ENCODE assay signal across 14 cellular contexts in the genomic region with DNA sequence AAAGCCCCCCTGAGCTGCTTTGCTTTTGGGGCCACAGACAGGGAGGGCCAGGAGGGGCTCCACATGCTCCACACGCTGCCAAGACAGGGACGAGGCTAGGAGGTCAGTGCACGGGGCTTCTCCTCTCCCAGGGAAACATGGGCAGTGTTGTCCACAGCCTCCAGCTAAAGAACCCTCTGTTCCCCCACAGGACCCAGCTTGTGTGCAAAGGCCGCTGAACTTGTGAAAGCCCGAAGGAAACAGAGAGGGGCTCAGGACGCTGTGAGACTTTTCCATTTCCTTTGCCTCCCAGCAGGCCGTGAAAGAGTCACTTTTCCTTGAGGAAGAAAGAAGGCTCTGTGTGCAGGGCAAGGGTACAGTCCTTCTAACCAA. TPM values are rescaled to one million over a fixed set of nuclear protein-coding genes. Genes with fewer than 3 reads are reported as not detected.
DNase-seq lines count a peak whose midpoint lies in the region; ATAC-seq, FAIRE-seq and TF ChIP-seq lines count a peak whose summit lies in the region.
"Had no signal": no experiment of that assay in that cellular context is flagged by ENCODE, and none has a peak within 500 bp of the region (broad histone marks: within the 10 kb centered on the region; RNA-seq: fewer than 3 reads in every experiment).

No MANE protein-coding gene starts in this region.

- peak overlapping the region; percentile 4 to 73; a peak in 2 of 4 replicates for H4K8ac ChIP-seq in IMR-90 (ENCODE audit: low read depth in 2 of 2, low read length in 2 of 2)

- peak overlapping the region; percentile 90 for H2BK20ac ChIP-seq in IMR-90 (ENCODE audit: low read depth, low read length)

- no TSS peak for BruUV-seq in IMR-90 (replicated peaks; lab: Mats Ljungman, UMichigan)
- BruUV-seq in endothelial cell of umbilical vein (replicated peaks; lab: Mats Ljungman, UMichigan), result no TSS peak

- peak overlapping the region; percentile 82 for H4K91ac ChIP-seq in IMR-90 (ENCODE audit: insufficient read depth, low read depth, low read length)

- H3K36me3 ChIP-seq in IMR-90 (ENCODE audit: control insufficient read depth, insufficient read depth, low read length) (peaks cover 3% of the 10 kb centered on the region; the same call in 1 of the 2 replicates), endothelial cell of umbilical vein (ENCODE audit: control insufficient read depth in 2 of 2, extremely low read depth in 1 of 2, insufficient read depth in 2 of 2, low read length in 2 of 2) (no peaks in the 10 kb centered on the region), mucosa of rectum (ENCODE audit: control insufficient read depth in 2 of 2, insufficient read depth in 2 of 2, low read length in 2 of 2) (no peaks in the 10 kb centered on the region), HAP-1 (replicated peaks) (0 out of 2 replicates have a peak, but pooled peaks cover 2% of the 10 kb centered on the region)
- H3K36me3 ChIP-seq: SJCRH30 had no signal

- H2AFZ ChIP-seq in IMR-90 (replicated peaks; ENCODE audit: low read length, poor library complexity) (peak overlapping the region; percentile 83), endothelial cell of umbilical vein (ENCODE audit: low read depth, low read length) (peak overlapping the region; percentile 36)

- in situ Hi-C loops in IMR-90 (cut with MboI; ENCODE audit: low sequenced_read_pairs) (no loop called here), HAP-1 (cut with MboI; ENCODE audit: low sequenced_read_pairs) (no loop called here)

- POLR2A ChIA-PET in IMR-90 (lab: Charles Lee; ENCODE audit: unreplicated experiment) (interaction anchor here (0.8 to 1.5 kb wide), 2 partner anchors 152 to 195 kb away, joined by 3 to 4 read pairs; no protein-coding TSS in a partner anchor), endothelial cell of umbilical vein (lab: Charles Lee) (no interaction called here), HEK293T (lab: Yijun Ruan, JAX) (no interaction called here)

- ATAC-seq in IMR-90 (ENCODE audit: low read depth), result peak; percentile 2; the same call in 1 of the 2 replicates

- peak overlapping the region; percentile 87 for H4K5ac ChIP-seq in IMR-90 (ENCODE audit: low read depth, low read length)

- H3K79me1 ChIP-seq in IMR-90 (ENCODE audit: low read depth in 1 of 2, low read length in 2 of 2), result no peaks in the 10 kb centered on the region

- peaks cover 22% of the 10 kb centered on the region for H3K4me1 ChIP-seq in IMR-90 (ENCODE audit: control insufficient read depth, insufficient read depth, low read length)
- H3K4me1 ChIP-seq in endothelial cell of umbilical vein (ENCODE audit: control insufficient read depth, extremely low read depth, insufficient read depth, low read length), result peaks cover 12% of the 10 kb centered on the region
- H3K4me1 ChIP-seq in mucosa of rectum (ENCODE audit: control insufficient read depth in 2 of 2, insufficient read depth in 2 of 2, low read length in 2 of 2), result peaks cover 3 to 10% of the 10 kb centered on the region in 2 donors
- no peaks in the 10 kb centered on the region for H3K4me1 ChIP-seq in HAP-1

- 0 out of 2 replicates have a peak overlapping the region, but pooled peaks have one; percentile 32 for H3K56ac ChIP-seq in IMR-90 (ENCODE audit: extremely low read depth, insufficient read depth, low read length)

- H3K9me1 ChIP-seq in IMR-90 (ENCODE audit: insufficient read depth, low read length) (peaks cover 18% of the 10 kb centered on the region; the same call in 1 of the 2 replicates), endothelial cell of umbilical vein (replicated peaks; ENCODE audit: control insufficient read depth, extremely low read depth, insufficient read depth, low read length) (no peaks in the 10 kb centered on the region)

- FAIRE-seq in endothelial cell of umbilical vein (lab: Jason Lieb, UNC), result no peak

- H3K14ac ChIP-seq in IMR-90 (replicated peaks; ENCODE audit: low read depth, low read length), result peak overlapping the region; percentile 6; the same call in 1 of the 2 replicates

- peak overlapping the region; percentile 47; the same call in 1 of the 2 replicates for H3K23ac ChIP-seq in IMR-90 (ENCODE audit: low read depth, low read length)

- DNase-seq in IMR-90, result no peak
- DNase-seq in endothelial cell of umbilical vein (ENCODE audit: low read depth, low spot score), result peak; percentile 24
- peak in 28 of 49 donors; percentile 21 to 84 (median 54) for DNase-seq in substantia nigra (lab: John Stamatoyannopoulos, UW)
- no peak for DNase-seq in HEK293T (ENCODE audit: extremely low spot score)
- DNase-seq in activated CD4-positive, alpha-beta T cell treated with anti-CD3 and anti-CD28 coated beads, Interleukin-2, amount 50 U/mL, for 4 hours, result no peak
- no peak for DNase-seq in HAP-1 (ENCODE audit: low spot score in 2 of 2)
- DNase-seq in NCI-H128 (lab: John Stamatoyannopoulos, UW; ENCODE audit: unreplicated experiment), result no peak
- DNase-seq: activated CD4-positive, alpha-beta T cell treated with anti-CD3 and anti-CD28 coated beads, Interleukin-2, amount 10 ng/mL, durations not matched to agents 24 days and 14 days; CD4-positive, alpha-beta T cell; effector CD8-positive, alpha-beta T cell; NCI-H446 treated with DMSO at 0.1 percent for 48 hours; occipital lobe had no signal

- peak overlapping the region; percentile 70 for H2AK9ac ChIP-seq in IMR-90 (replicated peaks; ENCODE audit: low read depth, low read length, poor library complexity)

- H3K27me3 ChIP-seq in IMR-90 (ENCODE audit: control insufficient read depth, insufficient read depth, low read length), result no peaks in the 10 kb centered on the region
- H3K27me3 ChIP-seq in endothelial cell of umbilical vein (ENCODE audit: control insufficient read depth in 2 of 2, insufficient read depth in 2 of 2, low read length in 2 of 2), result no peaks in the 10 kb centered on the region
- no peaks in the 10 kb centered on the region for H3K27me3 ChIP-seq in mucosa of rectum (ENCODE audit: control insufficient read depth in 2 of 2, insufficient read depth in 2 of 2, low read length in 2 of 2)
- H3K27me3 ChIP-seq in HAP-1 (ENCODE audit: low read depth), result no peaks in the 10 kb centered on the region
- H3K27me3 ChIP-seq: SJCRH30 had no signal

- H3K9me3 ChIP-seq in IMR-90 (ENCODE audit: control insufficient read depth, insufficient read depth, low read length) (peaks cover 3% of the 10 kb centered on the region), endothelial cell of umbilical vein (replicated peaks; ENCODE audit: control insufficient read depth, insufficient read depth, low read length) (no peaks in the 10 kb centered on the region), mucosa of rectum (ENCODE audit: control insufficient read depth in 2 of 2, low read length in 2 of 2) (no peaks in the 10 kb centered on the region), HAP-1 (no peaks in the 10 kb centered on the region; the same call in 1 of the 2 replicates)

- intact Hi-C loops in IMR-90 (cut with micrococcal nuclease), result loop anchor here (1.0 to 5.0 kb wide), 4 partner anchors 23 to 960 kb away; partner anchors contain the start of gene TRPV2
- intact Hi-C loops in endothelial cell of umbilical vein (cut with micrococcal nuclease), result no loop called here

- H3K9ac ChIP-seq in IMR-90 (ENCODE audit: low read depth, low read length), result no peak overlapping the region
- H3K9ac ChIP-seq in endothelial cell of umbilical vein (replicated peaks; ENCODE audit: extremely low read depth, insufficient read depth, low read length), result peak overlapping the region; percentile 24
- no peak overlapping the region for H3K9ac ChIP-seq in mucosa of rectum (ENCODE audit: low read depth in 1 of 2, low read length in 2 of 2)

- TF ChIP-seq CTCF in IMR-90 (conservative IDR thresholded peaks at IDR 0.05; ENCODE audit: low read depth, low read length) (no peak), endothelial cell of umbilical vein (IDR thresholded peaks at IDR 0.05; ENCODE audit: extremely low read depth in 1 of 2, insufficient read depth in 1 of 2, low read depth in 1 of 2, low read length in 2 of 2) (no peak)

- no peaks in the 10 kb centered on the region for H3K79me2 ChIP-seq in endothelial cell of umbilical vein (ENCODE audit: control insufficient read depth, insufficient read depth, low read length)

- peak overlapping the region; percentile 88 for H2BK120ac ChIP-seq in IMR-90 (ENCODE audit: low read depth, low read length)

- dilution Hi-C loops in IMR-90 (cut with HindIII; ENCODE audit: low sequenced_read_pairs, unreplicated experiment), result no loop called here
- dilution Hi-C loops in endothelial cell of umbilical vein (cut with MboI; ENCODE audit: extremely low pct_ligation_motif_present, low sequenced_read_pairs), result no loop called here

- peak overlapping the region; percentile 89 for H3K4ac ChIP-seq in IMR-90 (ENCODE audit: low read depth, low read length)

- H2BK5ac ChIP-seq in IMR-90 (ENCODE audit: low read depth, low read length, poor library complexity, severe bottlenecking), result peak overlapping the region; percentile 12

- H3K4me3 ChIP-seq in IMR-90 (ENCODE audit: insufficient read depth, low read depth, low read length) (no peak overlapping the region), endothelial cell of umbilical vein (replicated peaks in 1 of 3; ENCODE audit: insufficient read depth in 1 of 3, low read depth in 1 of 3, low read length in 3 of 3) (no peak overlapping the region), mucosa of rectum (ENCODE audit: low read length in 2 of 2) (no peak overlapping the region), HAP-1 (no peak overlapping the region)
- H3K4me3 ChIP-seq: SJCRH30 had no signal

- TF ChIP-seq POLR2A in IMR-90 (IDR thresholded peaks at IDR 0.05; ENCODE audit: low read depth, low read length) (no peak), endothelial cell of umbilical vein (IDR thresholded peaks at IDR 0.05; ENCODE audit: low read depth, low read length) (no peak)

- H3K27ac ChIP-seq in IMR-90 (ENCODE audit: insufficient read depth, low read length) (peak overlapping the region; percentile 66), endothelial cell of umbilical vein (ENCODE audit: insufficient read depth, low read depth, low read length) (no peak overlapping the region), mucosa of rectum (ENCODE audit: low read depth in 2 of 2, low read length in 2 of 2) (peak overlapping the region; percentile 30 to 59), substantia nigra (ENCODE audit: low read depth, low read length, poor library complexity, severe bottlenecking) (peak overlapping the region; percentile 94)

- 10% methylated on average over 2 of the region's 7 CpGs; no CpG with 5 or more reads in 1 of the 2 experiments for WGBS in IMR-90 (ENCODE audit: extremely low coverage in 2 of 2, insufficient read length in 1 of 2), 2 experiments

- CTCF ChIA-PET in IMR-90 (lab: Yijun Ruan, JAX) (interaction anchor here (0.6 to 2.3 kb wide), 9 partner anchors 18 to 993 kb away, joined by 3 to 11 read pairs (median 4); no protein-coding TSS in a partner anchor), endothelial cell of umbilical vein (lab: Charles Lee) (interaction anchor here (0.8 to 2.3 kb wide), 9 partner anchors 12 to 200 kb away, joined by 3 to 19 read pairs (median 7); no protein-coding TSS in a partner anchor), HEK293T (lab: Yijun Ruan, JAX) (no interaction called here)

- peak overlapping the region; percentile 51 for H2AK5ac ChIP-seq in IMR-90 (ENCODE audit: low read depth, low read length)

- H3K4me2 ChIP-seq in IMR-90 (ENCODE audit: low read depth, low read length), result no peak overlapping the region; the same call in 1 of the 2 replicates
- H3K4me2 ChIP-seq in endothelial cell of umbilical vein (ENCODE audit: insufficient read depth, low read length), result peak overlapping the region; percentile 23

- no peak for TF ChIP-seq RAD21 in IMR-90 (IDR thresholded peaks at IDR 0.05; ENCODE audit: low read length)

- peak overlapping the region; percentile 18; the same call in 2 of the 3 replicates for H2BK15ac ChIP-seq in IMR-90 (ENCODE audit: low read depth, low read length)

- no peaks in the 10 kb centered on the region for H4K20me1 ChIP-seq in IMR-90 (ENCODE audit: insufficient read depth, low read length)
- H4K20me1 ChIP-seq in endothelial cell of umbilical vein (replicated peaks; ENCODE audit: control insufficient read depth, extremely low read depth, insufficient read depth, low read length), result no peaks in the 10 kb centered on the region

- H3K18ac ChIP-seq in IMR-90 (ENCODE audit: low read depth, low read length), result peak overlapping the region; percentile 85

RNA-seq across cellular contexts. Expression of gene CDRT4, which starts 9.7 kb away (rescaled TPM):
- total RNA-seq in IMR-90 (2012; rRNA removed), result 0.56 and 0.90 TPM in 2 replicates
- 2.7 and 3.7 TPM in 2 replicates for polyA plus RNA-seq in IMR-90 (2012; rRNA removed)
- polyA plus RNA-seq in IMR-90 (2012; cell fraction: cytosol; rRNA removed), result 0.13 and 0.50 TPM in 2 replicates
- polyA plus RNA-seq in IMR-90 (2012; cell fraction: nucleus; rRNA removed; ENCODE audit: low replicate concordance), result 27.7 and 76.4 TPM in 2 replicates
- total RNA-seq in endothelial cell of umbilical vein, result 11.6 and 13.6 TPM in 2 replicates
- 11.5 and 14.3 TPM in 2 replicates for polyA plus RNA-seq in endothelial cell of umbilical vein
- polyA plus RNA-seq in endothelial cell of umbilical vein (2011; cell fraction: cytosol; rRNA removed), result 2.1 and 2.5 TPM in 2 replicates
- polyA plus RNA-seq in endothelial cell of umbilical vein (2011; cell fraction: nucleus; rRNA removed), result 86.8 and 118 TPM in 2 replicates
- 1.4 and 2.0 TPM in 2 replicates for polyA plus RNA-seq in endothelial cell of umbilical vein (2012)
- polyA minus RNA-seq in endothelial cell of umbilical vein, result 28.7 and 31.1 TPM in 2 replicates
- not detected for polyA minus RNA-seq in endothelial cell of umbilical vein (2011; cell fraction: cytosol; rRNA and poly(A)+ RNA removed)
- polyA minus RNA-seq in endothelial cell of umbilical vein (2011; cell fraction: nucleus; rRNA and poly(A)+ RNA removed), result 30.6 and 36.2 TPM in 2 replicates

Comparison
In these comparisons a context has a peak if more than half of its experiments do, and no peak if none do; other contexts are left out.
1. DNase-seq: peak in endothelial cell of umbilical vein (single experiment) and substantia nigra (28 of 49); none in IMR-90 (single experiment), HEK293T (single experiment), activated CD4-positive, alpha-beta T cell treated with anti-CD3 and anti-CD28 coated beads, Interleukin-2, amount 50 U/mL, for 4 hours (0 of 2), HAP-1 (0 of 2) and NCI-H128 (single experiment).